Comparison of ENCODE assay signal across 9 cellular contexts in the genomic region with DNA sequence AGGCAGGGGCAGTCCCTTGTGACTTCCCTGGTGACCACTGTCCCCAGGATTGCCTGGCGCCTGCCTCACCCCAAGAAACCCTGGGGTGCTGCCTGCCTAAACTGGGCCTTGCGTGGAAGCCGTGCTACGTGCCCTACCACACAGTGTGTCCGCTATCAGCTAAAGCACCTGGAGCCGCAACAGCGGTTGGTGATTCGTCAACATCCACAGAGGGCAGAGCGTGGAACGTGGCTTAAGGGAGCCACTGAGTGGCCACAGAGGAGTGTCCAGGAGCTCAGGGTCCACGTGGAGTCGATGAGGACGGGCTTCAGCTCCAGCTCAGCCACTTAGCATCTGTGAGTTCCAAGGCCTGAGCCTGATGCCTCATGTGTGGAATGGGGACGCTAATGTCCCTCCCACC. TPM values are rescaled to one million over a fixed set of nuclear protein-coding genes. Genes with fewer than 3 reads are reported as not detected.
"Had no signal": no experiment of that assay in that cellular context is flagged by ENCODE, and none has a peak within 500 bp of the region (broad histone marks: within the 10 kb centered on the region; RNA-seq: fewer than 3 reads in every experiment).

No MANE protein-coding gene starts in this region.

- H3K9ac ChIP-seq: GM23248 had no signal

- FAIRE-seq: H54, HTR-8/SVneo had no signal

- H3K9me3 Mint-ChIP-seq: H9 had no signal

- H3K4me3 Mint-ChIP-seq: H9 had no signal

- H3K27ac ChIP-seq: GM23248 had no signal

- H3K4me3 ChIP-seq: GM23248 had no signal

- DNase-seq: GM23248, GOT3, H9, HCEC 1CT, IMR-90, KBM-7 had no signal

- H2AFZ ChIP-seq: GM23248 had no signal

RNA-seq across cellular contexts. Expression of a gene that starts 25.3 kb away (rescaled TPM):
- total RNA-seq: GM23248, HT-29, IMR-90 had no signal
- polyA plus RNA-seq: GM23248, IMR-90 had no signal
